ENCODE assay signal across 15 cellular contexts in genomic region chr2:192126426-192126825, GRCh38.
"Had no signal": no experiment of that assay in that cellular context is flagged by ENCODE, and none has a peak within 500 bp of the region (broad histone marks: within the 10 kb centered on the region; RNA-seq: fewer than 3 reads in every experiment).

No MANE protein-coding gene starts in this region.

- H3K9me3 ChIP-seq: stomach, thyroid gland had no signal

- H3K36me3 ChIP-seq: stomach, thyroid gland had no signal

- H3K27ac ChIP-seq: stomach, thyroid gland had no signal

- DNase-seq: activated CD4-positive, alpha-beta T cell treated with anti-CD3 and anti-CD28 coated beads, Interleukin-2, amount 10 ng/mL, durations not matched to agents 24 days and 14 days; activated CD4-positive, CD25-positive, alpha-beta regulatory T cell; activated CD8-positive, alpha-beta memory T cell treated with anti-CD3 and anti-CD28 coated beads, Interleukin-2, amount 50 U/mL, for 4 hours; activated CD8-positive, alpha-beta T cell treated with anti-CD3 and anti-CD28 coated beads, Interleukin-2, amount 10 ng/mL, durations not matched to agents 7 days and 5 days; activated effector memory CD4-positive, alpha-beta T cell treated with anti-CD3 and anti-CD28 coated beads, Interleukin-2, amount 50 U/mL, for 16 hours; activated T-cell treated with anti-CD3 and anti-CD28 coated beads, Interleukin-2, amount 50 U/mL, for 48 hours; amniotic stem cell; effector memory CD8-positive, alpha-beta T cell; erythroblast; stimulated activated CD4-positive, alpha-beta T cell treated with anti-CD3 and anti-CD28 coated beads, Interleukin-2, amount 100 ng/mL, for 24 hours; stomach; SW 1271; thyroid gland had no signal

- ATAC-seq: activated CD8-positive, alpha-beta T cell treated with anti-CD3 and anti-CD28 coated beads, Interleukin-2, amount 10 ng/mL, durations not matched to agents 7 days and 5 days; activated naive CD4-positive, alpha-beta T cell treated with anti-CD3 and anti-CD28 coated beads, Interleukin-2, amount 50 U/mL, for 72 hours; effector memory CD8-positive, alpha-beta T cell; natural killer cell treated with Interleukin-12 subunit alpha and Interleukin-12 subunit beta and Interleukin-15 and Interleukin-18, amount 100 ng/mL, for 72 hours had no signal

- H3K27me3 ChIP-seq: stomach, thyroid gland had no signal

- H3K4me3 ChIP-seq: stomach, thyroid gland had no signal
